6 cellular contexts compared by ENCODE assay signal in genomic region chr17:75130059-75130631, GRCh38. TPM values are rescaled to one million over a fixed set of nuclear protein-coding genes. Genes with fewer than 3 reads are reported as not detected.
DNase-seq lines count a peak whose midpoint lies in the region; ATAC-seq and TF ChIP-seq lines count a peak whose summit lies in the region.

No MANE protein-coding gene starts in this region.

- no peak for TF ChIP-seq POLR2A in heart left ventricle (IDR thresholded peaks at IDR 0.05)
- no peak for TF ChIP-seq POLR2A in upper lobe of left lung (IDR thresholded peaks at IDR 0.05)

- H3K27me3 ChIP-seq in cardiac muscle cell (no peaks in the 10 kb centered on the region), heart left ventricle (no peaks in the 10 kb centered on the region), upper lobe of left lung (no peaks in the 10 kb centered on the region)

- H3K27ac ChIP-seq in cardiac muscle cell: peak overlapping the region; percentile 84
- peak overlapping the region in 5 of 12 donors; percentile 71 to 95 (median 89) for H3K27ac ChIP-seq in heart left ventricle
- H3K27ac ChIP-seq in upper lobe of left lung: peak overlapping the region; percentile 81 to 95 (median 88)

- intact Hi-C loops in heart left ventricle (cut with DNase I): loop anchor here in 1 of 10 donors (2.0 kb wide), 1 partner anchor 15 kb away; no protein-coding TSS in a partner anchor

- H3K36me3 ChIP-seq in cardiac muscle cell (peaks cover 3% of the 10 kb centered on the region), heart left ventricle (peaks cover 0 to 19% (median 11%) of the 10 kb centered on the region in 9 donors), upper lobe of left lung (peaks cover 0 to 20% (median 9%) of the 10 kb centered on the region in 4 donors)

- H3K4me1 ChIP-seq in cardiac muscle cell (ENCODE audit: low read depth): no peaks in the 10 kb centered on the region
- peaks cover 0 to 27% (median 8%) of the 10 kb centered on the region in 12 donors for H3K4me1 ChIP-seq in heart left ventricle
- H3K4me1 ChIP-seq in upper lobe of left lung: peaks cover 15 to 36% (median 25%) of the 10 kb centered on the region in 4 donors

- ATAC-seq in heart left ventricle: no peak
- no peak for ATAC-seq in upper lobe of left lung (ENCODE audit: low FRiP score in 2 of 2)
- no peak for ATAC-seq in HG03039 (IDR thresholded peaks at IDR 0.05; ENCODE audit: unreplicated experiment)

- DNase-seq in cardiac muscle cell (ENCODE audit: low read depth in 1 of 2, low spot score in 1 of 2): no peak
- DNase-seq in heart left ventricle: no peak
- no peak for DNase-seq in foreskin fibroblast
- peak in 1 of 2 donors; percentile 82 for DNase-seq in upper lobe of left lung
- DNase-seq in OCI-M1 (lab: John Stamatoyannopoulos, UW): no peak

- TF ChIP-seq CTCF in cardiac muscle cell (IDR thresholded peaks at IDR 0.05; ENCODE audit: low read depth, low read length): no peak
- no peak for TF ChIP-seq CTCF in heart left ventricle (IDR thresholded peaks at IDR 0.05)
- TF ChIP-seq CTCF in foreskin fibroblast (IDR thresholded peaks at IDR 0.05; ENCODE audit: low read depth, low read length): no peak
- TF ChIP-seq CTCF in upper lobe of left lung (IDR thresholded peaks at IDR 0.05): no peak

- WGBS in heart left ventricle, 4 donors: 79 to 82% (median 79%) methylated on average over 24 of the region's 24 CpGs
- 84 to 91% methylated on average over 10 to 24 of the region's 24 CpGs for WGBS in upper lobe of left lung, 2 donors

- no peaks in the 10 kb centered on the region for H3K9me3 ChIP-seq in cardiac muscle cell (ENCODE audit: low read depth)
- H3K9me3 ChIP-seq in heart left ventricle: no peaks in the 10 kb centered on the region
- H3K9me3 ChIP-seq in upper lobe of left lung: no peaks in the 10 kb centered on the region

- TF ChIP-seq EP300 in upper lobe of left lung (IDR thresholded peaks at IDR 0.05): no peak

- peak overlapping the region; percentile 84 for H3K4me3 ChIP-seq in cardiac muscle cell
- peak overlapping the region in 6 of 12 donors; percentile 45 to 94 (median 76) for H3K4me3 ChIP-seq in heart left ventricle
- H3K4me3 ChIP-seq in foreskin fibroblast (ENCODE audit: low read depth in 1 of 2, low read length in 2 of 2): peak overlapping the region; percentile 69 to 90
- peak overlapping the region in 3 of 4 donors; percentile 60 to 95 (median 78) for H3K4me3 ChIP-seq in upper lobe of left lung

RNA-seq across cellular contexts. Expression of gene NT5C, which starts 1.4 kb away (rescaled TPM):
- 204 and 233 TPM in 2 replicates for total RNA-seq in cardiac muscle cell
- 168 and 174 TPM in 2 replicates for polyA plus RNA-seq in cardiac muscle cell
- total RNA-seq in heart left ventricle: 10 to 100 TPM; 15.9 to 56.0 (median 22.8) TPM
- polyA plus RNA-seq in heart left ventricle: 10 to 100 TPM; 29.0 to 45.7 TPM
- 100 to 1,000 TPM in 2 of 6 donors, 10 to 100 TPM in 4; 46.4 to 113 (median 76.6) TPM for total RNA-seq in upper lobe of left lung

RNA-seq across cellular contexts. Expression of gene ARMC7, which starts 20.4 kb away (rescaled TPM):
- total RNA-seq in cardiac muscle cell (8.8 and 10.0 TPM in 2 replicates), heart left ventricle (1 to 10 TPM; 3.9 to 7.9 (median 5.2) TPM), upper lobe of left lung (10 to 100 TPM in 5 of 6 donors, 1 to 10 TPM in 1; 7.3 to 29.5 (median 16.6) TPM)
- polyA plus RNA-seq in cardiac muscle cell (5.7 and 6.5 TPM in 2 replicates), heart left ventricle (1 to 10 TPM; 4.9 to 7.1 TPM)

RNA-seq across cellular contexts. Expression of gene JPT1, which starts 24.2 kb away (rescaled TPM):
- total RNA-seq in cardiac muscle cell (175 and 209 TPM in 2 replicates), heart left ventricle (10 to 100 TPM; 10.4 to 60.8 (median 16.0) TPM), upper lobe of left lung (100 to 1,000 TPM in 1 of 6 donors, 10 to 100 TPM in 5; 44.0 to 118 (median 70.1) TPM)
- polyA plus RNA-seq in cardiac muscle cell (136 and 201 TPM in 2 replicates), heart left ventricle (10 to 100 TPM; 41.8 to 68.0 TPM)

RNA-seq across cellular contexts. Expression of gene SLC16A5, which starts 42.4 kb away (rescaled TPM):
- total RNA-seq in cardiac muscle cell (32.2 and 47.1 TPM in 2 replicates), heart left ventricle (10 to 100 TPM in 6 of 9 donors, 1 to 10 TPM in 3; 4.8 to 23.3 (median 11.1) TPM), upper lobe of left lung (100 to 1,000 TPM in 4 of 6 donors, 10 to 100 TPM in 2; 40.6 to 234 (median 123) TPM)
- polyA plus RNA-seq in cardiac muscle cell (9.9 and 18.8 TPM in 2 replicates), heart left ventricle (1 to 10 TPM; 4.3 to 7.8 TPM)

RNA-seq across cellular contexts. Expression of gene SUMO2, which starts 52.6 kb away (rescaled TPM):
- total RNA-seq in cardiac muscle cell (91.3 and 109 TPM in 2 replicates), heart left ventricle (100 to 1,000 TPM in 7 of 9 donors, 10 to 100 TPM in 2; 50.1 to 277 (median 207) TPM), upper lobe of left lung (100 to 1,000 TPM in 2 of 6 donors, 10 to 100 TPM in 4; 19.9 to 343 (median 64.9) TPM)
- polyA plus RNA-seq in cardiac muscle cell (485 and 542 TPM in 2 replicates), heart left ventricle (10 to 100 TPM; 47.1 to 78.7 TPM)
